18 cellular contexts compared by ENCODE assay signal in the genomic region with DNA sequence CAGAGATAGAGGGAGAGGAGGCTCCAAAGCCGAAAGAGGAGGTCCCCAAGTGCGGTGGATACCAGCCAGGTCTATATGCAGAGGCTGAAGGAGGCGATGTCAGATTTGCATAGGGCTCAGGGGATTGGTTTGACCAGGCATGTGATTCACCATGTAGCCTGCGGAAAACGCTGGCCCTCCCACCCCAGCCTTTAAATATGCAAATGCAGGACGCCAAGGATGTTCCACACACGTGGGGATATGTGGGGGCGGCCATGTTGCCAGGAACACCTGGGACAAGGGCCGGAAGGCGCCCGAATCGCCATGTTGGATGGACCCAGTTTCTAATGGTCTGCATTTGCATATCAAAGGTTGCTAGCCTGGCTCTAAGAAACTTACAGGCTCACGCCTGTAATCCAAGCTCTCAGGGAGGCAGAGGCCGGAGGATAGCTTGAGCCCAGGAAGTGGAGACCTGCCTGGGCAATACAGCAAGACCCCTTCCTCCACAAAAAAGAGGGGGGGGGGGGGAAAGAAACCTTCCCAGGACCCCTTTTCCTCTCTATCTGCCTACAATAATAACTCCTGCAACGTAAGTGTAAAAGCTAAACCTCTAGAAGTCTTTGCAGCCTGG.
"Had no signal": no experiment of that assay in that cellular context is flagged by ENCODE, and none has a peak within 500 bp of the region (broad histone marks: within the 10 kb centered on the region; RNA-seq: fewer than 3 reads in every experiment).

No MANE protein-coding gene starts in this region.

- H3K4me3 ChIP-seq: pancreas, smooth muscle cell, thyroid gland had no signal

- ATAC-seq: foreskin keratinocyte, left lobe of liver, natural killer cell, pancreas, right cardiac atrium had no signal

- H3K27me3 ChIP-seq: pancreas, thyroid gland had no signal

- FAIRE-seq: pancreas, urothelium cell line had no signal

- H3K9me3 Mint-ChIP-seq: natural killer cell had no signal

- H3K4me1 ChIP-seq: pancreas, thyroid gland had no signal

- H3K27ac Mint-ChIP-seq: mesothelial cell of epicardium, natural killer cell, progenitor cell of endocrine pancreas, type B pancreatic cell had no signal

- DNase-seq: cortex of kidney; effector memory CD4-positive, alpha-beta T cell; foreskin keratinocyte; islet precursor cell; mammary epithelial cell; natural killer cell; pancreas; right cardiac atrium; stimulated activated CD4-positive, alpha-beta T cell treated with anti-CD3 and anti-CD28 coated beads, Interleukin-2, amount 100 ng/mL, for 48 hours; stimulated activated naive CD4-positive, alpha-beta T cell treated with Interleukin-2 at 50 U/mL for 16 hours; thyroid gland had no signal

- H3K27me3 Mint-ChIP-seq: progenitor cell of endocrine pancreas, type B pancreatic cell had no signal

- H3K4me2 ChIP-seq: smooth muscle cell had no signal

- H3K4me3 Mint-ChIP-seq: mesothelial cell of epicardium, natural killer cell, neural crest cell, type B pancreatic cell had no signal

- H3K9me3 ChIP-seq: pancreas, thyroid gland had no signal

- H3K36me3 Mint-ChIP-seq: natural killer cell had no signal

- H3K36me3 ChIP-seq: pancreas, thyroid gland had no signal

- H3K27ac ChIP-seq: foreskin keratinocyte, pancreas, thyroid gland had no signal

- H3K4me1 Mint-ChIP-seq: mesothelial cell of epicardium, neural crest cell had no signal
